27 cellular contexts compared by ENCODE assay signal in the genomic region with DNA sequence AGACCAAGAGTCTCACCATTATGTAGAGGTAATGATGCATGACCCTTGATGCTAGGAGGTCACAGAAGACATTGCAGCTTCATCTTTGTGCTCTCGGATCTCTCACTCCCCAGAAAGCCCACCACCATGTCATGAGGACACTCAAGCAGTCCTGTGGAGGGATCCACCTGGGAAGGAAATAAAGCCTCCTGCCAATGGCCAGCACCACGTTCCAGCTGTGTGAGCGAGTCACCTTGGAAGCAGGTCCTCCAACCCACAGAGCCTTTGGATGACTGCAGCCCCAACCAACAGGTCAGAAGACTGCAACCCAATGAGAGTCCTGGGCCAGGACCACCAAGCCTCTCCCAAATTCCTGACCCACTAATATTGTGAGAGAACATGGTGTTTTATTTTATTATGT. TPM values are rescaled to one million over a fixed set of nuclear protein-coding genes. Genes with fewer than 3 reads are reported as not detected.
DNase-seq lines count a peak whose midpoint lies in the region; ATAC-seq, FAIRE-seq and TF ChIP-seq lines count a peak whose summit lies in the region.
"Had no signal": no experiment of that assay in that cellular context is flagged by ENCODE, and none has a peak within 500 bp of the region (broad histone marks: within the 10 kb centered on the region; RNA-seq: fewer than 3 reads in every experiment).

No MANE protein-coding gene starts in this region.

- peak; percentile 7 for DNase-seq in activated naive CD4-positive, alpha-beta T cell treated with anti-CD3 and anti-CD28 coated beads, Interleukin-2, amount 10 ng/mL, durations not matched to agents 7 days and 5 days
- DNase-seq in activated naive CD4-positive, alpha-beta T cell treated with anti-CD3 and anti-CD28 coated beads, Interleukin-2, amount 50 U/mL, for 72 hours (ENCODE audit: low spot score in 2 of 2), result no peak
- DNase-seq in bronchial epithelial cell (ENCODE audit: low read depth), result peak; percentile 44
- no peak for DNase-seq in keratinocyte (ENCODE audit: low read depth, low spot score)
- peak; percentile 20 for DNase-seq in posterior vena cava (ENCODE audit: low spot score)
- no peak for DNase-seq in gastrocnemius medialis
- no peak for DNase-seq in iPS-NIHi11 (ENCODE audit: low spot score)
- DNase-seq in endothelial cell (ENCODE audit: low spot score), result no peak
- DNase-seq: DMS79, GM23248, H9, HFFc6, NCI-H1092 treated with DMSO at 0.1 percent for 48 hours, NCI-H1436 treated with DMSO at 0.1 percent for 48 hours, NCI-H2029, NCI-H2227 treated with DMSO at 0.1 percent for 48 hours, NCI-H510A, NCI-H748 treated with DMSO at 0.1 percent for 48 hours, PC-9, RPMI8226, SIG-M5 had no signal

- no peaks in the 10 kb centered on the region for H3K79me2 ChIP-seq in keratinocyte (ENCODE audit: control insufficient read depth, insufficient read depth, low read length)

- no peaks in the 10 kb centered on the region for H3K27me3 ChIP-seq in bronchial epithelial cell (ENCODE audit: control insufficient read depth, insufficient read depth, low read length)
- no peaks in the 10 kb centered on the region for H3K27me3 ChIP-seq in keratinocyte (ENCODE audit: control insufficient read depth, extremely low read depth, insufficient read depth, low read length)
- H3K27me3 ChIP-seq in gastrocnemius medialis, result no peaks in the 10 kb centered on the region

- H3K4me1 Mint-ChIP-seq in activated naive CD4-positive, alpha-beta T cell treated with anti-CD3 and anti-CD28 coated beads, Interleukin-2, amount 10 ng/mL, durations not matched to agents 7 days and 5 days, result no peaks in the 10 kb centered on the region
- no peaks in the 10 kb centered on the region for H3K4me1 Mint-ChIP-seq in endothelial cell (ENCODE audit: unreplicated experiment)

- peak overlapping the region; percentile 17 for H3K27ac ChIP-seq in keratinocyte (ENCODE audit: control insufficient read depth, insufficient read depth, low read length)
- H3K27ac ChIP-seq in gastrocnemius medialis, result no peak overlapping the region
- H3K27ac ChIP-seq: C4-2B, GM23248, HL-60, PC-9 had no signal

- dilution Hi-C loops in keratinocyte (cut with MboI; ENCODE audit: extremely low pct_ligation_motif_present, low sequenced_read_pairs), result no loop called here

- no peak for ATAC-seq in activated naive CD4-positive, alpha-beta T cell treated with anti-CD3 and anti-CD28 coated beads, Interleukin-2, amount 50 U/mL, for 72 hours
- ATAC-seq in gastrocnemius medialis, result no peak
- ATAC-seq: GM12878, HepG2, K562 had no signal

- in situ Hi-C loops in gastrocnemius medialis (cut with MboI; ENCODE audit: low sequenced_read_pairs in 4 of 4), result no loop called here

- no peak overlapping the region for H3K27ac Mint-ChIP-seq in activated naive CD4-positive, alpha-beta T cell treated with anti-CD3 and anti-CD28 coated beads, Interleukin-2, amount 10 ng/mL, durations not matched to agents 7 days and 5 days
- H3K27ac Mint-ChIP-seq in activated naive CD4-positive, alpha-beta T cell treated with anti-CD3 and anti-CD28 coated beads, Interleukin-2, amount 50 U/mL, for 72 hours, result no peak overlapping the region
- no peak overlapping the region for H3K27ac Mint-ChIP-seq in endothelial cell (ENCODE audit: unreplicated experiment)
- H3K27ac Mint-ChIP-seq: HFFc6 had no signal

- CTCF ChIA-PET in activated naive CD4-positive, alpha-beta T cell treated with anti-CD3 and anti-CD28 coated beads, Interleukin-2, amount 10 ng/mL, durations not matched to agents 7 days and 5 days (lab: Charles Lee), result no interaction called here

- TF ChIP-seq CTCF in bronchial epithelial cell (IDR thresholded peaks at IDR 0.05; ENCODE audit: insufficient read depth, low read length, severe bottlenecking) (no peak), keratinocyte (optimal IDR thresholded peaks at IDR 0.05 in 1 of 3, IDR thresholded peaks at IDR 0.05 in 1 of 3, conservative IDR thresholded peaks at IDR 0.05 in 1 of 3; ENCODE audit: extremely low read depth in 1 of 3, insufficient read depth in 2 of 3, low read length in 3 of 3) (no peak), gastrocnemius medialis (IDR thresholded peaks at IDR 0.05 in 4 of 5, conservative IDR thresholded peaks at IDR 0.05 in 1 of 5) (no peak), endothelial cell (IDR thresholded peaks at IDR 0.05; ENCODE audit: unreplicated experiment) (no peak)

- H3K4me3 ChIP-seq in bronchial epithelial cell (ENCODE audit: low read depth, low read length) (no peak overlapping the region), keratinocyte (ENCODE audit: control insufficient read depth in 2 of 3, extremely low read depth in 1 of 3, insufficient read depth in 2 of 3, low read depth in 1 of 3, low read length in 3 of 3) (no peak overlapping the region), gastrocnemius medialis (no peak overlapping the region)
- H3K4me3 ChIP-seq: GM12878, GM23248, K562, PC-9 had no signal

- no peaks in the 10 kb centered on the region for H4K20me1 ChIP-seq in keratinocyte (ENCODE audit: control insufficient read depth, extremely low read depth, insufficient read depth, low read length)

- H3K9ac ChIP-seq in keratinocyte (ENCODE audit: control insufficient read depth, extremely low read depth, insufficient read depth, low read length), result no peak overlapping the region
- H3K9ac ChIP-seq: GM23248 had no signal

- H3K36me3 Mint-ChIP-seq in activated naive CD4-positive, alpha-beta T cell treated with anti-CD3 and anti-CD28 coated beads, Interleukin-2, amount 10 ng/mL, durations not matched to agents 7 days and 5 days, result no peaks in the 10 kb centered on the region
- H3K36me3 Mint-ChIP-seq in activated naive CD4-positive, alpha-beta T cell treated with anti-CD3 and anti-CD28 coated beads, Interleukin-2, amount 50 U/mL, for 72 hours, result peaks cover 0 to 6% of the 10 kb centered on the region in 2 donors
- H3K36me3 Mint-ChIP-seq in endothelial cell (ENCODE audit: low read depth, unreplicated experiment), result no peaks in the 10 kb centered on the region

- FAIRE-seq in bronchial epithelial cell (lab: Jason Lieb, UNC) (no peak), keratinocyte (lab: Jason Lieb, UNC) (no peak)
- FAIRE-seq: A204.1, GM12878, HepG2, K562 had no signal

- intact Hi-C loops in posterior vena cava (cut with DNase I) (no loop called here), gastrocnemius medialis (cut with DNase I; ENCODE audit: low total_unique reads) (no loop called here)

- H3K36me3 ChIP-seq in bronchial epithelial cell (ENCODE audit: control insufficient read depth, insufficient read depth, low read length) (no peaks in the 10 kb centered on the region), keratinocyte (ENCODE audit: control insufficient read depth in 2 of 2, extremely low read depth in 1 of 2, insufficient read depth in 2 of 2, low read length in 2 of 2) (no peaks in the 10 kb centered on the region), gastrocnemius medialis (no peaks in the 10 kb centered on the region)

- H2AFZ ChIP-seq in keratinocyte (ENCODE audit: control insufficient read depth, low read length), result no peak overlapping the region
- H2AFZ ChIP-seq: GM23248, PC-9 had no signal

- H3K9me3 ChIP-seq in keratinocyte (ENCODE audit: control insufficient read depth, low read depth, low read length) (no peaks in the 10 kb centered on the region), gastrocnemius medialis (no peaks in the 10 kb centered on the region)

- no peak overlapping the region for H3K4me2 ChIP-seq in keratinocyte (ENCODE audit: control insufficient read depth, extremely low read depth, insufficient read depth, low read depth, low read length)
- H3K4me2 ChIP-seq: PC-9 had no signal

- TF ChIP-seq POLR2A in gastrocnemius medialis (IDR thresholded peaks at IDR 0.05), result no peak

- no peak overlapping the region for H3K4me3 Mint-ChIP-seq in activated naive CD4-positive, alpha-beta T cell treated with anti-CD3 and anti-CD28 coated beads, Interleukin-2, amount 10 ng/mL, durations not matched to agents 7 days and 5 days
- no peak overlapping the region for H3K4me3 Mint-ChIP-seq in endothelial cell (ENCODE audit: unreplicated experiment)
- H3K4me3 Mint-ChIP-seq: H9, HFFc6 had no signal

- H3K27me3 Mint-ChIP-seq in activated naive CD4-positive, alpha-beta T cell treated with anti-CD3 and anti-CD28 coated beads, Interleukin-2, amount 10 ng/mL, durations not matched to agents 7 days and 5 days, result peaks cover 9% of the 10 kb centered on the region
- no peaks in the 10 kb centered on the region for H3K27me3 Mint-ChIP-seq in endothelial cell (ENCODE audit: unreplicated experiment)

- H3K9me1 ChIP-seq in keratinocyte (ENCODE audit: control insufficient read depth, extremely low read depth, insufficient read depth, low read length), result no peaks in the 10 kb centered on the region

- H3K4me1 ChIP-seq in keratinocyte (ENCODE audit: control insufficient read depth, extremely low read depth, insufficient read depth, low read length), result peaks cover 34% of the 10 kb centered on the region
- H3K4me1 ChIP-seq in gastrocnemius medialis, result no peaks in the 10 kb centered on the region

- no peaks in the 10 kb centered on the region for H3K9me3 Mint-ChIP-seq in activated naive CD4-positive, alpha-beta T cell treated with anti-CD3 and anti-CD28 coated beads, Interleukin-2, amount 10 ng/mL, durations not matched to agents 7 days and 5 days
- no peaks in the 10 kb centered on the region for H3K9me3 Mint-ChIP-seq in activated naive CD4-positive, alpha-beta T cell treated with anti-CD3 and anti-CD28 coated beads, Interleukin-2, amount 50 U/mL, for 72 hours
- H3K9me3 Mint-ChIP-seq in endothelial cell (ENCODE audit: unreplicated experiment), result no peaks in the 10 kb centered on the region
- H3K9me3 Mint-ChIP-seq: HFFc6 had no signal

RNA-seq across cellular contexts. Expression of gene CYP26B1, which starts 38.4 kb away (rescaled TPM):
- total RNA-seq in activated naive CD4-positive, alpha-beta T cell treated with anti-CD3 and anti-CD28 coated beads, Interleukin-2, amount 50 U/mL, for 72 hours, result under 1 TPM in 1 of 2 donors, not detected in 1; 0.06 TPM
- under 0.01 and 0.53 TPM in 2 replicates for total RNA-seq in bronchial epithelial cell
- polyA plus RNA-seq in keratinocyte, result 0.75 to 1.8 TPM (median 1.2 TPM) in 3 replicates
- polyA plus RNA-seq in keratinocyte (2011; ENCODE audit: low read depth), result 4.3 TPM
- polyA plus RNA-seq in keratinocyte (2011; cell fraction: cytosol; rRNA removed), result 0.45 and 0.74 TPM in 2 replicates
- 5.3 and 5.9 TPM in 2 replicates for polyA plus RNA-seq in keratinocyte (2011; cell fraction: nucleus; rRNA removed)
- 1.3 and 6.0 TPM in 2 replicates for polyA plus RNA-seq in keratinocyte (2012; ENCODE audit: low replicate concordance)
- polyA minus RNA-seq in keratinocyte, result 1.1 to 2.4 TPM (median 1.4 TPM) in 3 replicates
- 1.2 TPM for polyA minus RNA-seq in keratinocyte (2011; cell fraction: cytosol; rRNA and poly(A)+ RNA removed)
- polyA minus RNA-seq in keratinocyte (2011; cell fraction: nucleus; rRNA and poly(A)+ RNA removed), result 3.3 and 3.5 TPM in 2 replicates
- total RNA-seq in posterior vena cava, result 1 to 10 TPM; 5.0 to 5.1 TPM
- 1 to 10 TPM; 1.8 to 4.8 (median 2.3) TPM for total RNA-seq in gastrocnemius medialis
- total RNA-seq in endothelial cell (ENCODE audit: unreplicated experiment), result 1.2 TPM
- total RNA-seq: GM12878 had no signal
- polyA plus RNA-seq: GM12878 had no signal

Comparison
In these comparisons a context has a peak if more than half of its experiments do, and no peak if none do; other contexts are left out.
1. DNase-seq: peak in activated naive CD4-positive, alpha-beta T cell treated with anti-CD3 and anti-CD28 coated beads, Interleukin-2, amount 10 ng/mL, durations not matched to agents 7 days and 5 days (single experiment), bronchial epithelial cell (single experiment) and posterior vena cava (single experiment); none in activated naive CD4-positive, alpha-beta T cell treated with anti-CD3 and anti-CD28 coated beads, Interleukin-2, amount 50 U/mL, for 72 hours (0 of 2), keratinocyte (single experiment), gastrocnemius medialis (0 of 2), iPS-NIHi11 (single experiment) and endothelial cell (single experiment).